Comparison of ENCODE assay signal across 24 cellular contexts in genomic region chr1:225852413-225853119, GRCh38. TPM values are rescaled to one million over a fixed set of nuclear protein-coding genes. Genes with fewer than 3 reads are reported as not detected.
DNase-seq lines count a peak whose midpoint lies in the region; ATAC-seq lines count a peak whose summit lies in the region.
"Had no signal": no experiment of that assay in that cellular context is flagged by ENCODE, and none has a peak within 500 bp of the region (broad histone marks: within the 10 kb centered on the region; RNA-seq: fewer than 3 reads in every experiment).

No MANE protein-coding gene starts in this region.

- intact Hi-C loops in activated T-helper 2 cell treated with anti-CD3 and anti-CD28 coated beads, Interferon-gamma antibody, Interleukin-2, Interleukin-4, amounts not matched to agents 10 μg/mL and 5 μg/mL and 100 μg/mL, durations not matched to agents 14 hours and 24 hours and 36 hours (cut with micrococcal nuclease), result no loop called here

- peaks cover 13% of the 10 kb centered on the region for H3K36me3 Mint-ChIP-seq in activated naive CD8-positive, alpha-beta T cell
- peaks cover 29% of the 10 kb centered on the region for H3K36me3 Mint-ChIP-seq in activated naive CD8-positive, alpha-beta T cell treated with anti-CD3 and anti-CD28 coated beads, Interleukin-2, amount 50 U/mL, for 24 hours (ENCODE audit: low read depth)
- peaks cover 54% of the 10 kb centered on the region for H3K36me3 Mint-ChIP-seq in central memory CD8-positive, alpha-beta T cell (ENCODE audit: insufficient read depth)
- H3K36me3 Mint-ChIP-seq in activated T-helper 2 cell treated with anti-CD3 and anti-CD28 coated beads, Interferon-gamma antibody, Interleukin-2, Interleukin-4, amounts not matched to agents 10 μg/mL and 5 μg/mL and 100 μg/mL, durations not matched to agents 14 hours and 24 hours and 36 hours (ENCODE audit: low read depth), result peaks cover 50% of the 10 kb centered on the region

- no peak for DNase-seq in activated naive CD8-positive, alpha-beta T cell treated with anti-CD3 and anti-CD28 coated beads, Interleukin-2, amount 50 U/mL, for 24 hours
- DNase-seq in MV-4-11 (lab: John Stamatoyannopoulos, UW) (peak; percentile 58), substantia nigra (lab: John Stamatoyannopoulos, UW) (no peak), NOMO-1 treated with dmso at 0.1 percent for 144 hours (lab: John Stamatoyannopoulos, UW; ENCODE audit: unreplicated experiment) (no peak), NCI-H128 (lab: John Stamatoyannopoulos, UW; ENCODE audit: unreplicated experiment) (no peak)
- DNase-seq in central memory CD8-positive, alpha-beta T cell (ENCODE audit: low spot score in 2 of 2), result no peak
- DNase-seq in activated T-helper 2 cell treated with anti-CD3 and anti-CD28 coated beads, Interferon-gamma antibody, Interleukin-2, Interleukin-4, amounts not matched to agents 10 μg/mL and 5 μg/mL and 100 μg/mL, durations not matched to agents 14 hours and 24 hours and 36 hours (ENCODE audit: low spot score), result no peak
- DNase-seq: ACHN; activated T-cell treated with anti-CD3 and anti-CD28 coated beads, Interleukin-2, amount 50 U/mL, for 72 hours; amniotic stem cell; DMS79 treated with DMSO at 0.1 percent for 48 hours; foreskin fibroblast; HFFc6; hypothalamus; mesenchymal stem cell; NCI-H1048; NCI-H2029 treated with DMSO at 0.1 percent for 48 hours; NK-92 treated with Interleukin-12 subunit alpha and Interleukin-12 subunit beta, amount 100 ng/mL, for 24 hours; stimulated activated CD4-positive, alpha-beta T cell treated with anti-CD3 and anti-CD28 coated beads, Interleukin-1b, Interleukin-23, amount 100 ng/mL, for 48 hours had no signal

- peak overlapping the region; percentile 65 for H3K27ac ChIP-seq in substantia nigra (ENCODE audit: low read depth, low read length, poor library complexity, severe bottlenecking)
- H3K27ac ChIP-seq: cardiac muscle cell, epithelial cell of prostate had no signal

- peak overlapping the region; percentile 7 for H3K4me3 Mint-ChIP-seq in activated naive CD8-positive, alpha-beta T cell
- no peak overlapping the region for H3K4me3 Mint-ChIP-seq in activated naive CD8-positive, alpha-beta T cell treated with anti-CD3 and anti-CD28 coated beads, Interleukin-2, amount 50 U/mL, for 24 hours
- H3K4me3 Mint-ChIP-seq in central memory CD8-positive, alpha-beta T cell, result no peak overlapping the region
- H3K4me3 Mint-ChIP-seq in activated T-helper 2 cell treated with anti-CD3 and anti-CD28 coated beads, Interferon-gamma antibody, Interleukin-2, Interleukin-4, amounts not matched to agents 10 μg/mL and 5 μg/mL and 100 μg/mL, durations not matched to agents 14 hours and 24 hours and 36 hours (ENCODE audit: low read depth), result no peak overlapping the region
- H3K4me3 Mint-ChIP-seq: activated T-cell treated with anti-CD3 and anti-CD28 coated beads, Interleukin-2, amount 50 U/mL, for 72 hours; HFFc6; nephron had no signal

- no peaks in the 10 kb centered on the region for H3K27me3 Mint-ChIP-seq in activated naive CD8-positive, alpha-beta T cell
- no peaks in the 10 kb centered on the region for H3K27me3 Mint-ChIP-seq in activated naive CD8-positive, alpha-beta T cell treated with anti-CD3 and anti-CD28 coated beads, Interleukin-2, amount 50 U/mL, for 24 hours
- H3K27me3 Mint-ChIP-seq in central memory CD8-positive, alpha-beta T cell, result no peaks in the 10 kb centered on the region
- no peaks in the 10 kb centered on the region for H3K27me3 Mint-ChIP-seq in activated T-helper 2 cell treated with anti-CD3 and anti-CD28 coated beads, Interferon-gamma antibody, Interleukin-2, Interleukin-4, amounts not matched to agents 10 μg/mL and 5 μg/mL and 100 μg/mL, durations not matched to agents 14 hours and 24 hours and 36 hours (ENCODE audit: low read depth)

- no peak for ATAC-seq in activated naive CD8-positive, alpha-beta T cell treated with anti-CD3 and anti-CD28 coated beads, Interleukin-2, amount 50 U/mL, for 24 hours
- ATAC-seq in central memory CD8-positive, alpha-beta T cell (replicated peaks; ENCODE audit: extremely low read depth, poor library complexity, severe bottlenecking), result no peak

- no peaks in the 10 kb centered on the region for H3K9me3 Mint-ChIP-seq in activated naive CD8-positive, alpha-beta T cell (ENCODE audit: low read depth)
- H3K9me3 Mint-ChIP-seq in activated naive CD8-positive, alpha-beta T cell treated with anti-CD3 and anti-CD28 coated beads, Interleukin-2, amount 50 U/mL, for 24 hours, result no peaks in the 10 kb centered on the region
- H3K9me3 Mint-ChIP-seq in central memory CD8-positive, alpha-beta T cell, result no peaks in the 10 kb centered on the region
- H3K9me3 Mint-ChIP-seq in activated T-helper 2 cell treated with anti-CD3 and anti-CD28 coated beads, Interferon-gamma antibody, Interleukin-2, Interleukin-4, amounts not matched to agents 10 μg/mL and 5 μg/mL and 100 μg/mL, durations not matched to agents 14 hours and 24 hours and 36 hours, result no peaks in the 10 kb centered on the region
- H3K9me3 Mint-ChIP-seq: activated T-cell treated with anti-CD3 and anti-CD28 coated beads, Interleukin-2, amount 50 U/mL, for 72 hours; HFFc6; nephron had no signal

- peak overlapping the region; percentile 66 for H3K27ac Mint-ChIP-seq in activated naive CD8-positive, alpha-beta T cell
- H3K27ac Mint-ChIP-seq in activated naive CD8-positive, alpha-beta T cell treated with anti-CD3 and anti-CD28 coated beads, Interleukin-2, amount 50 U/mL, for 24 hours, result no peak overlapping the region
- peak overlapping the region; percentile 94 for H3K27ac Mint-ChIP-seq in central memory CD8-positive, alpha-beta T cell (ENCODE audit: low read depth)
- H3K27ac Mint-ChIP-seq in activated T-helper 2 cell treated with anti-CD3 and anti-CD28 coated beads, Interferon-gamma antibody, Interleukin-2, Interleukin-4, amounts not matched to agents 10 μg/mL and 5 μg/mL and 100 μg/mL, durations not matched to agents 14 hours and 24 hours and 36 hours, result no peak overlapping the region
- H3K27ac Mint-ChIP-seq: HFFc6 had no signal

- H3K4me1 Mint-ChIP-seq in activated naive CD8-positive, alpha-beta T cell (ENCODE audit: low read depth), result peaks cover 49% of the 10 kb centered on the region
- peaks cover 55% of the 10 kb centered on the region for H3K4me1 Mint-ChIP-seq in activated naive CD8-positive, alpha-beta T cell treated with anti-CD3 and anti-CD28 coated beads, Interleukin-2, amount 50 U/mL, for 24 hours
- peaks cover 67% of the 10 kb centered on the region for H3K4me1 Mint-ChIP-seq in central memory CD8-positive, alpha-beta T cell
- H3K4me1 Mint-ChIP-seq in activated T-helper 2 cell treated with anti-CD3 and anti-CD28 coated beads, Interferon-gamma antibody, Interleukin-2, Interleukin-4, amounts not matched to agents 10 μg/mL and 5 μg/mL and 100 μg/mL, durations not matched to agents 14 hours and 24 hours and 36 hours (ENCODE audit: low read depth), result peaks cover 15% of the 10 kb centered on the region

RNA-seq across cellular contexts. Expression of gene TMEM63A, which starts 29.6 kb away (rescaled TPM):
- total RNA-seq in activated T-helper 2 cell treated with anti-CD3 and anti-CD28 coated beads, Interferon-gamma antibody, Interleukin-2, Interleukin-4, amounts not matched to agents 10 μg/mL and 5 μg/mL and 100 μg/mL, durations not matched to agents 14 hours and 24 hours and 36 hours, result 32.5 and 33.5 TPM in 2 replicates

RNA-seq across cellular contexts. Expression of gene LEFTY1, which starts 36.4 kb away (rescaled TPM):
- total RNA-seq in activated T-helper 2 cell treated with anti-CD3 and anti-CD28 coated beads, Interferon-gamma antibody, Interleukin-2, Interleukin-4, amounts not matched to agents 10 μg/mL and 5 μg/mL and 100 μg/mL, durations not matched to agents 14 hours and 24 hours and 36 hours, result not detected in 2 replicates
- total RNA-seq: activated T-cell treated with anti-CD3 and anti-CD28 coated beads, Interleukin-2, amount 50 U/mL, for 72 hours; dermis microvascular lymphatic vessel endothelial cell; HFFc6 had no signal

RNA-seq across cellular contexts. Expression of gene EPHX1, which starts 42.6 kb away (rescaled TPM):
- total RNA-seq in activated T-helper 2 cell treated with anti-CD3 and anti-CD28 coated beads, Interferon-gamma antibody, Interleukin-2, Interleukin-4, amounts not matched to agents 10 μg/mL and 5 μg/mL and 100 μg/mL, durations not matched to agents 14 hours and 24 hours and 36 hours, result 2.2 and 2.9 TPM in 2 replicates

Comparison
In these comparisons a context has a peak if more than half of its experiments do, and no peak if none do; other contexts are left out.
1. H3K27ac Mint-ChIP-seq: peak in activated naive CD8-positive, alpha-beta T cell (single experiment) and central memory CD8-positive, alpha-beta T cell (single experiment); none in activated naive CD8-positive, alpha-beta T cell treated with anti-CD3 and anti-CD28 coated beads, Interleukin-2, amount 50 U/mL, for 24 hours (single experiment) and activated T-helper 2 cell treated with anti-CD3 and anti-CD28 coated beads, Interferon-gamma antibody, Interleukin-2, Interleukin-4, amounts not matched to agents 10 μg/mL and 5 μg/mL and 100 μg/mL, durations not matched to agents 14 hours and 24 hours and 36 hours (single experiment).